20 cellular contexts compared by ENCODE assay signal in the genomic region with DNA sequence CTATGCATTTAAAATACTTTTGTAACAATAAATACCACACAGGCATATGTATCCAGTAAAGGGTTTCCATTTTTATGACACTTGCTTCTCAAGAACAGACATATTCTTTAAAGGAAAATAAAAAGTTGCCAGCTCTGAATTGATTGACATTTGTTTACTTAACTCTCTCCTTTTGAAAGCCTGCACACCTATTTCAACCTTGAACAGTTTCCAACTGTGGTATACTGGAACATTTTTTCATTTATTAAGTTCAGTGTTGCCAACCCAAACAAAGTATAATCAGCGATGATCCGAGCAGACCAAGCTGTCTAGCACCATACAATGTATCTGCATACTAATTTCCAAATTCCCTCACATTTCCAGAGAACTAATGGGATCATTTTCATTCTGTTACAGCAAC.
DNase-seq lines count a peak whose midpoint lies in the region; ATAC-seq and TF ChIP-seq lines count a peak whose summit lies in the region.
"Had no signal": no experiment of that assay in that cellular context is flagged by ENCODE, and none has a peak within 500 bp of the region (broad histone marks: within the 10 kb centered on the region; RNA-seq: fewer than 3 reads in every experiment).

No MANE protein-coding gene starts in this region.

- H3K4me1 ChIP-seq in Karpas-422 (ENCODE audit: low read length) (peaks cover 21% of the 10 kb centered on the region), body of pancreas (peaks cover 27% of the 10 kb centered on the region), parathyroid adenoma (no peaks in the 10 kb centered on the region), esophagus muscularis mucosa (no peaks in the 10 kb centered on the region)
- H3K4me1 ChIP-seq: BLaER1, Caco-2, HAP-1 had no signal

- H3K9me3 ChIP-seq in Karpas-422 (ENCODE audit: low read length) (no peaks in the 10 kb centered on the region), body of pancreas (no peaks in the 10 kb centered on the region), parathyroid adenoma (ENCODE audit: control insufficient read depth, low read length) (no peaks in the 10 kb centered on the region), esophagus muscularis mucosa (no peaks in the 10 kb centered on the region)
- H3K9me3 ChIP-seq: BLaER1, Caco-2, HAP-1 had no signal

- intact Hi-C loops in body of pancreas (cut with DNase I), result no loop called here
- intact Hi-C loops in esophagus muscularis mucosa (cut with DNase I), result no loop called here

- H3K27ac ChIP-seq in Karpas-422 (ENCODE audit: low read length) (no peak overlapping the region; the same call in 1 of the 2 replicates), body of pancreas (no peak overlapping the region), parathyroid adenoma (no peak overlapping the region), esophagus muscularis mucosa (replicated peaks in 1 of 4) (no peak overlapping the region)
- H3K27ac ChIP-seq: 22Rv1, BLaER1, C4-2B had no signal

- H3K9ac ChIP-seq in Karpas-422 (ENCODE audit: low read length) (no peak overlapping the region), parathyroid adenoma (no peak overlapping the region)
- H3K9ac ChIP-seq: BLaER1 had no signal

- H3K9me2 ChIP-seq in Karpas-422 (replicated peaks; ENCODE audit: insufficient read depth, low read length), result no peaks in the 10 kb centered on the region

- H3K4me3 ChIP-seq in Karpas-422 (ENCODE audit: low read length), result no peak overlapping the region
- H3K4me3 ChIP-seq in body of pancreas, result no peak overlapping the region
- no peak overlapping the region for H3K4me3 ChIP-seq in parathyroid adenoma (ENCODE audit: low read depth, low read length)
- H3K4me3 ChIP-seq in esophagus muscularis mucosa, result no peak overlapping the region
- H3K4me3 ChIP-seq: BLaER1, HAP-1 had no signal

- 13 to 25% methylated on average over 2 of the region's 2 CpGs for WGBS in body of pancreas, 2 donors
- WGBS in esophagus muscularis mucosa, result 63% methylated on average over 2 of the region's 2 CpGs

- no peak for TF ChIP-seq EP300 in esophagus muscularis mucosa (IDR thresholded peaks at IDR 0.05)

- H2AFZ ChIP-seq in Karpas-422 (ENCODE audit: low read length) (no peak overlapping the region), parathyroid adenoma (no peak overlapping the region)

- H3K27me3 ChIP-seq in Karpas-422 (ENCODE audit: low read length) (no peaks in the 10 kb centered on the region), body of pancreas (no peaks in the 10 kb centered on the region), parathyroid adenoma (ENCODE audit: control insufficient read depth, insufficient read depth, low read length) (no peaks in the 10 kb centered on the region), esophagus muscularis mucosa (no peaks in the 10 kb centered on the region)
- H3K27me3 ChIP-seq: BLaER1 had no signal

- H3K36me3 ChIP-seq in Karpas-422 (ENCODE audit: insufficient read depth, low read length), result no peaks in the 10 kb centered on the region
- no peaks in the 10 kb centered on the region for H3K36me3 ChIP-seq in body of pancreas (replicated peaks in 1 of 2; ENCODE audit: insufficient read depth in 1 of 2, low read depth in 2 of 2)
- H3K36me3 ChIP-seq in parathyroid adenoma (ENCODE audit: control insufficient read depth, insufficient read depth, low read length), result no peaks in the 10 kb centered on the region
- H3K36me3 ChIP-seq in esophagus muscularis mucosa, result no peaks in the 10 kb centered on the region
- H3K36me3 ChIP-seq: BLaER1, HAP-1 had no signal

- H3K4me2 ChIP-seq in Karpas-422 (ENCODE audit: low read depth, low read length, poor library complexity, severe bottlenecking), result peak overlapping the region; percentile 49
- peak overlapping the region; percentile 6 for H3K4me2 ChIP-seq in parathyroid adenoma (ENCODE audit: low read length)
- H3K4me2 ChIP-seq: BLaER1 had no signal

- TF ChIP-seq POLR2A in body of pancreas (IDR thresholded peaks at IDR 0.05) (no peak), esophagus muscularis mucosa (IDR thresholded peaks at IDR 0.05; ENCODE audit: low read depth) (no peak)

- H4K20me1 ChIP-seq in Karpas-422 (ENCODE audit: insufficient read depth, low read depth, low read length), result no peaks in the 10 kb centered on the region
- H4K20me1 ChIP-seq: BLaER1 had no signal

- TF ChIP-seq CTCF in body of pancreas (IDR thresholded peaks at IDR 0.05), result no peak
- TF ChIP-seq CTCF in parathyroid adenoma (IDR thresholded peaks at IDR 0.05), result no peak
- no peak for TF ChIP-seq CTCF in esophagus muscularis mucosa (IDR thresholded peaks at IDR 0.05)

- H3K79me2 ChIP-seq in Karpas-422 (ENCODE audit: low read length) (no peaks in the 10 kb centered on the region), parathyroid adenoma (no peaks in the 10 kb centered on the region)

- DNase-seq in NCI-H2171 treated with DMSO at 0.1 percent for 48 hours (lab: John Stamatoyannopoulos, UW) (peak; percentile 57), NCI-H2171 (lab: John Stamatoyannopoulos, UW) (no peak), Karpas-422 (no peak), body of pancreas (peak in 1 of 4 donors; percentile 5), esophagus muscularis mucosa (ENCODE audit: extremely low spot score) (no peak), NCI-H2029 treated with DMSO at 0.1 percent for 48 hours (lab: John Stamatoyannopoulos, UW) (no peak), cerebellar nuclear complex (lab: John Stamatoyannopoulos, UW) (no peak)
- DNase-seq: Caco-2; CD4-positive, CD25-positive, alpha-beta regulatory T cell; CD8-positive, alpha-beta T cell; DMS53; DMS79 treated with DMSO at 0.1 percent for 48 hours; GF-D8; GOT3; HFFc6 had no signal

- peak; percentile 86 for ATAC-seq in body of pancreas
- ATAC-seq: CD8-positive, alpha-beta T cell had no signal
